In genomic region chr12:64825143-64826011, GRCh38 we compare ENCODE assay signal across 8 cellular contexts. TPM values are rescaled to one million over a fixed set of nuclear protein-coding genes. Genes with fewer than 3 reads are reported as not detected.
DNase-seq lines count a peak whose midpoint lies in the region; ATAC-seq and TF ChIP-seq lines count a peak whose summit lies in the region.

No MANE protein-coding gene starts in this region.

- no peaks in the 10 kb centered on the region for H3K36me3 Mint-ChIP-seq in CD4-positive, alpha-beta T cell (ENCODE audit: low read depth)

- no peak for TF ChIP-seq POLR2A in gastrocnemius medialis (IDR thresholded peaks at IDR 0.05)

- CTCF ChIA-PET in CD4-positive, alpha-beta T cell (lab: Charles Lee) = no interaction called here
- CTCF ChIA-PET in HEK293 (lab: Yijun Ruan, JAX) = no interaction called here
- CTCF ChIA-PET in PC-3 (lab: Charles Lee) = interaction anchor here (0.6 kb wide), 1 partner anchor 43 kb away, joined by 3 read pairs; no protein-coding TSS in a partner anchor

- no peak for ATAC-seq in CD4-positive, alpha-beta T cell (ENCODE audit: poor library complexity)
- no peak for ATAC-seq in PC-3
- peak; percentile 23 for ATAC-seq in esophagus mucosa
- ATAC-seq in gastrocnemius medialis = no peak
- ATAC-seq in GM18519 (IDR thresholded peaks at IDR 0.05; ENCODE audit: low FRiP score, unreplicated experiment) = no peak
- ATAC-seq in GM19395 (IDR thresholded peaks at IDR 0.05; ENCODE audit: unreplicated experiment) = no peak

- no peak for DNase-seq in CD4-positive, alpha-beta T cell
- DNase-seq in PC-3 (no peak), gastrocnemius medialis (no peak), NOMO-1 treated with dmso at 0.1 percent for 144 hours (lab: John Stamatoyannopoulos, UW; ENCODE audit: unreplicated experiment) (no peak)

- no peak for TF ChIP-seq CTCF in CD4-positive, alpha-beta T cell (IDR thresholded peaks at IDR 0.05)
- TF ChIP-seq CTCF in HEK293 (tag by site-specific recombination; IDR thresholded peaks at IDR 0.05) (no peak), PC-3 (conservative IDR thresholded peaks at IDR 0.05; ENCODE audit: low read depth, low read length) (no peak), gastrocnemius medialis (IDR thresholded peaks at IDR 0.05 in 4 of 5, conservative IDR thresholded peaks at IDR 0.05 in 1 of 5) (no peak)

- no peak overlapping the region for H3K9ac ChIP-seq in PC-3 (ENCODE audit: low read length)

- H3F3A ChIP-seq in PC-3 (ENCODE audit: low read length, unreplicated experiment) = no peaks in the 10 kb centered on the region

- H3K4me3 Mint-ChIP-seq in CD4-positive, alpha-beta T cell = peak overlapping the region; percentile 66

- BruUV-seq in PC-3 (replicated peaks; lab: Mats Ljungman, UMichigan) = no TSS peak

- POLR2A ChIA-PET in CD4-positive, alpha-beta T cell (lab: Charles Lee) = no interaction called here
- POLR2A ChIA-PET in HEK293 (lab: Yijun Ruan, JAX) = no interaction called here
- POLR2A ChIA-PET in PC-3 (lab: Charles Lee; ENCODE audit: unreplicated experiment) = no interaction called here

- H3K4me2 ChIP-seq in PC-3 (ENCODE audit: low read length) = peak overlapping the region; percentile 99

- H3K4me3 ChIP-seq in HEK293 (ENCODE audit: low read depth, low read length) = peak overlapping the region; percentile 42
- peak overlapping the region; percentile 73 for H3K4me3 ChIP-seq in PC-3 (ENCODE audit: low read length)
- H3K4me3 ChIP-seq in gastrocnemius medialis = peak overlapping the region; percentile 34 to 64 (median 43)

- in situ Hi-C loops in gastrocnemius medialis (cut with MboI; ENCODE audit: low sequenced_read_pairs in 4 of 4) = no loop called here

- no peaks in the 10 kb centered on the region for H4K20me1 ChIP-seq in PC-3 (ENCODE audit: low read length)

- H3K27ac ChIP-seq in CD4-positive, alpha-beta T cell (ENCODE audit: low read depth, low read length) = no peak overlapping the region
- H3K27ac ChIP-seq in HEK293 (ENCODE audit: extremely low read depth, low read depth, low read length) (no peak overlapping the region), PC-3 (ENCODE audit: low read length) (no peak overlapping the region), gastrocnemius medialis (no peak overlapping the region)

- peak overlapping the region; percentile 91; the same call in 1 of the 2 replicates for H2AFZ ChIP-seq in PC-3 (ENCODE audit: low read length)

- H3K9me2 ChIP-seq in PC-3 (replicated peaks; ENCODE audit: low read length) = no peaks in the 10 kb centered on the region

- peaks cover 5% of the 10 kb centered on the region for H3K9me3 ChIP-seq in CD4-positive, alpha-beta T cell (ENCODE audit: control insufficient read depth, low read length)
- H3K9me3 ChIP-seq in HEK293 (ENCODE audit: control insufficient read depth, insufficient read depth, low read depth, low read length) = no peaks in the 10 kb centered on the region; the same call in 1 of the 2 replicates
- 0 out of 2 replicates have a peak, but pooled peaks cover 5% of the 10 kb centered on the region for H3K9me3 ChIP-seq in PC-3 (ENCODE audit: low read length)
- H3K9me3 ChIP-seq in gastrocnemius medialis = no peaks in the 10 kb centered on the region

- H3K4me1 ChIP-seq in HEK293 (ENCODE audit: control insufficient read depth, insufficient read depth, low read length) (peaks cover 14% of the 10 kb centered on the region), PC-3 (ENCODE audit: insufficient read depth, low read length) (0 out of 2 replicates have a peak, but pooled peaks cover 4% of the 10 kb centered on the region), gastrocnemius medialis (peaks cover 5 to 21% of the 10 kb centered on the region in 2 donors)

- peaks cover 53% of the 10 kb centered on the region for H3K27me3 ChIP-seq in CD4-positive, alpha-beta T cell (ENCODE audit: control insufficient read depth, insufficient read depth, low read length)
- no peaks in the 10 kb centered on the region for H3K27me3 ChIP-seq in PC-3 (ENCODE audit: low read length)
- H3K27me3 ChIP-seq in gastrocnemius medialis = peaks cover 42 to 62% (median 44%) of the 10 kb centered on the region in 3 donors

- no peaks in the 10 kb centered on the region for H3K79me2 ChIP-seq in PC-3 (ENCODE audit: low read length)

- H3K9me3 Mint-ChIP-seq in CD4-positive, alpha-beta T cell = peaks cover 2% of the 10 kb centered on the region

- H3K4me1 Mint-ChIP-seq in CD4-positive, alpha-beta T cell (ENCODE audit: low read depth) = peaks cover 20% of the 10 kb centered on the region

- H3K36me3 ChIP-seq in HEK293 (ENCODE audit: control insufficient read depth in 2 of 2, insufficient read depth in 1 of 2, low read length in 2 of 2) (no peaks in the 10 kb centered on the region), PC-3 (ENCODE audit: low read depth, low read length) (peaks cover under 1% of the 10 kb centered on the region; the same call in 1 of the 2 replicates), gastrocnemius medialis (no peaks in the 10 kb centered on the region)

- intact Hi-C loops in CD4-positive, alpha-beta T cell (cut with DNase I, micrococcal nuclease) = no loop called here
- intact Hi-C loops in PC-3 (cut with micrococcal nuclease) (no loop called here), gastrocnemius medialis (cut with DNase I; ENCODE audit: low total_unique reads) (no loop called here)

- H3K27me3 Mint-ChIP-seq in CD4-positive, alpha-beta T cell = peaks cover 81% of the 10 kb centered on the region

- no peak overlapping the region for H3K27ac Mint-ChIP-seq in CD4-positive, alpha-beta T cell

TF ChIP-seq in HEK293, 187 proteins besides CTCF, POLR2A, EP300 and RAD21 (continues in another document):
- TF ChIP-seq ZBTB49 (tag by site-specific recombination; IDR thresholded peaks at IDR 0.05; ENCODE audit: low read depth) (no peak), ZFHX2 (tag by site-specific recombination; conservative IDR thresholded peaks at IDR 0.05) (no peak; the same call in 1 of the 2 replicates), ZNF48 (tag by site-specific recombination; IDR thresholded peaks at IDR 0.05) (no peak), ZNF791 (tag by site-specific recombination; IDR thresholded peaks at IDR 0.05) (no peak), ZNF280C (tag by site-specific recombination; IDR thresholded peaks at IDR 0.05) (no peak), ZNF549 (tag by site-specific recombination; IDR thresholded peaks at IDR 0.05) (no peak), REPIN1 (tag by site-specific recombination; IDR thresholded peaks at IDR 0.05; ENCODE audit: low read depth) (no peak), ZNF529 (tag by site-specific recombination; IDR thresholded peaks at IDR 0.05; ENCODE audit: insufficient replicate concordance) (no peak), ZNF335 (tag by site-specific recombination; conservative IDR thresholded peaks at IDR 0.05) (peak; percentile 99), PRDM6 (tag by site-specific recombination; IDR thresholded peaks at IDR 0.05) (no peak), ZNF146 (tag by site-specific recombination; IDR thresholded peaks at IDR 0.05) (no peak), ZNF404 (tag by site-specific recombination; IDR thresholded peaks at IDR 0.05) (no peak), ZNF792 (tag by site-specific recombination; IDR thresholded peaks at IDR 0.05) (no peak), ZNF341 (tag by site-specific recombination; IDR thresholded peaks at IDR 0.05; ENCODE audit: low read depth) (peak; percentile 88)

RNA-seq across cellular contexts. Expression of gene TBC1D30, which starts 0.9 kb away (rescaled TPM):
- under 1 TPM; 0.28 to 0.49 TPM for total RNA-seq in CD4-positive, alpha-beta T cell
- 16.8 and 36.1 TPM in 2 replicates for total RNA-seq in PC-3 (2014; rRNA removed)
- total RNA-seq in esophagus mucosa = 0.72 TPM
- 1 to 10 TPM in 1 of 4 donors, under 1 TPM in 3; 0.07 to 3.8 (median 0.87) TPM for total RNA-seq in gastrocnemius medialis
